In the genomic region with DNA sequence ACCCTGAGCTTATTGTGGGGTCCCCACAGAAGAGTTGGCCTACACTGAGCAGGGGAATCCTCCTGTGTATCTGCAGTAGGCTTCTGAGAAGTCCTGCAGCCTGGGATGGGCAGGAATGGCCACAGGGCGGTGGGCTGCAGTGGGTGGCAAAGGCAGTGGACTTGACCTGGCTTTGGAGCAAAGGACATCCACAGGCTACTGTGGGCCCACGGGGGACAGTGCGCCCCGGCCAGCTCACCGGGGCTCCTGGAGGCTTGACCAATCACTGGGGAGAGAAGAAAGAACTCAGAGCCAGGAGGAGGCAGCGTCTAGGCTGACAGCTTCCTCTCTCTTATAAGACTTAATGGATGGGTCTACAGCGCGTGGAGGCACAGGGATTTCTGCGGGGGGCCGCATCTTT, we compare ENCODE assay signal across 17 cellular contexts.
DNase-seq lines count a peak whose midpoint lies in the region; ATAC-seq and TF ChIP-seq lines count a peak whose summit lies in the region.
"Had no signal": no experiment of that assay in that cellular context is flagged by ENCODE, and none has a peak within 500 bp of the region (broad histone marks: within the 10 kb centered on the region; RNA-seq: fewer than 3 reads in every experiment).

No MANE protein-coding gene starts in this region.

- no peaks in the 10 kb centered on the region for H3K36me3 ChIP-seq in spleen
- H3K36me3 ChIP-seq: BLaER1 treated with 17β-estradiol and CSF1 and Interleukin-3, amounts not matched to agents 10 nM and 100 nM had no signal

- no peak for TF ChIP-seq POLR2A in spleen (IDR thresholded peaks at IDR 0.05)

- no peak overlapping the region for H3K4me3 ChIP-seq in spleen
- H3K4me3 ChIP-seq: A549; BLaER1 treated with 17β-estradiol and CSF1 and Interleukin-3, amounts not matched to agents 10 nM and 100 nM had no signal

- H3K4me1 Mint-ChIP-seq in activated naive CD8-positive, alpha-beta T cell treated with anti-CD3 and anti-CD28 coated beads, Interleukin-2, amount 50 U/mL, for 24 hours: no peaks in the 10 kb centered on the region
- H3K4me1 Mint-ChIP-seq in activated naive CD8-positive, alpha-beta T cell treated with anti-CD3 and anti-CD28 coated beads for 36 hours: no peaks in the 10 kb centered on the region
- H3K4me1 Mint-ChIP-seq in natural killer cell treated with Interleukin-12 subunit alpha and Interleukin-12 subunit beta and Interleukin-15 and Interleukin-18, amount 100 ng/mL, for 72 hours (ENCODE audit: low read depth in 2 of 2): no peaks in the 10 kb centered on the region
- H3K4me1 Mint-ChIP-seq in natural killer cell: no peaks in the 10 kb centered on the region
- H3K4me1 Mint-ChIP-seq: B cell had no signal

- no peak overlapping the region for H3K27ac Mint-ChIP-seq in activated naive CD8-positive, alpha-beta T cell treated with anti-CD3 and anti-CD28 coated beads, Interleukin-2, amount 50 U/mL, for 24 hours
- no peak overlapping the region for H3K27ac Mint-ChIP-seq in activated naive CD8-positive, alpha-beta T cell treated with anti-CD3 and anti-CD28 coated beads for 36 hours
- H3K27ac Mint-ChIP-seq in natural killer cell treated with Interleukin-12 subunit alpha and Interleukin-12 subunit beta and Interleukin-15 and Interleukin-18, amount 100 ng/mL, for 72 hours: no peak overlapping the region
- no peak overlapping the region for H3K27ac Mint-ChIP-seq in natural killer cell
- H3K27ac Mint-ChIP-seq: B cell; CD4-positive, alpha-beta T cell; CD8-positive, alpha-beta T cell had no signal

- H3K27me3 ChIP-seq in spleen (replicated peaks in 1 of 7): peaks cover 0 to 7% (median 0%) of the 10 kb centered on the region in 7 donors

- ATAC-seq in activated naive CD8-positive, alpha-beta T cell treated with anti-CD3 and anti-CD28 coated beads, Interleukin-2, amount 50 U/mL, for 24 hours: peak; percentile 25
- peak; percentile 13 to 14 for ATAC-seq in natural killer cell treated with Interleukin-12 subunit alpha and Interleukin-12 subunit beta and Interleukin-15 and Interleukin-18, amount 100 ng/mL, for 72 hours
- no peak for ATAC-seq in natural killer cell
- ATAC-seq: A549; CD8-positive, alpha-beta T cell had no signal

- H3K4me1 ChIP-seq in spleen: no peaks in the 10 kb centered on the region
- H3K4me1 ChIP-seq: A549; BLaER1 treated with 17β-estradiol and CSF1 and Interleukin-3, amounts not matched to agents 10 nM and 100 nM; Caco-2 had no signal

- no peaks in the 10 kb centered on the region for H3K9me3 Mint-ChIP-seq in activated naive CD8-positive, alpha-beta T cell treated with anti-CD3 and anti-CD28 coated beads, Interleukin-2, amount 50 U/mL, for 24 hours
- no peaks in the 10 kb centered on the region for H3K9me3 Mint-ChIP-seq in activated naive CD8-positive, alpha-beta T cell treated with anti-CD3 and anti-CD28 coated beads for 36 hours
- no peaks in the 10 kb centered on the region for H3K9me3 Mint-ChIP-seq in natural killer cell treated with Interleukin-12 subunit alpha and Interleukin-12 subunit beta and Interleukin-15 and Interleukin-18, amount 100 ng/mL, for 72 hours
- H3K9me3 Mint-ChIP-seq in natural killer cell: no peaks in the 10 kb centered on the region
- H3K9me3 Mint-ChIP-seq: CD4-positive, alpha-beta T cell; CD8-positive, alpha-beta T cell had no signal

- TF ChIP-seq CTCF in natural killer cell (IDR thresholded peaks at IDR 0.05) (no peak), spleen (IDR thresholded peaks at IDR 0.05 in 8 of 11, conservative IDR thresholded peaks at IDR 0.05 in 3 of 11) (no peak)

- intact Hi-C loops in natural killer cell (cut with micrococcal nuclease): no loop called here
- intact Hi-C loops in spleen (cut with DNase I; ENCODE audit: low total_unique reads): no loop called here

- H3K36me3 Mint-ChIP-seq in activated naive CD8-positive, alpha-beta T cell treated with anti-CD3 and anti-CD28 coated beads, Interleukin-2, amount 50 U/mL, for 24 hours (ENCODE audit: low read depth): no peaks in the 10 kb centered on the region
- H3K36me3 Mint-ChIP-seq in activated naive CD8-positive, alpha-beta T cell treated with anti-CD3 and anti-CD28 coated beads for 36 hours: no peaks in the 10 kb centered on the region
- no peaks in the 10 kb centered on the region for H3K36me3 Mint-ChIP-seq in natural killer cell treated with Interleukin-12 subunit alpha and Interleukin-12 subunit beta and Interleukin-15 and Interleukin-18, amount 100 ng/mL, for 72 hours
- H3K36me3 Mint-ChIP-seq in natural killer cell: no peaks in the 10 kb centered on the region
- H3K36me3 Mint-ChIP-seq: CD8-positive, alpha-beta T cell had no signal

- H3K4me3 Mint-ChIP-seq in activated naive CD8-positive, alpha-beta T cell treated with anti-CD3 and anti-CD28 coated beads, Interleukin-2, amount 50 U/mL, for 24 hours: no peak overlapping the region
- H3K4me3 Mint-ChIP-seq in activated naive CD8-positive, alpha-beta T cell treated with anti-CD3 and anti-CD28 coated beads for 36 hours: no peak overlapping the region
- no peak overlapping the region for H3K4me3 Mint-ChIP-seq in natural killer cell treated with Interleukin-12 subunit alpha and Interleukin-12 subunit beta and Interleukin-15 and Interleukin-18, amount 100 ng/mL, for 72 hours
- no peak overlapping the region for H3K4me3 Mint-ChIP-seq in natural killer cell
- H3K4me3 Mint-ChIP-seq: B cell; CD4-positive, alpha-beta T cell; CD8-positive, alpha-beta T cell had no signal

- H3K27me3 Mint-ChIP-seq in activated naive CD8-positive, alpha-beta T cell treated with anti-CD3 and anti-CD28 coated beads, Interleukin-2, amount 50 U/mL, for 24 hours: no peaks in the 10 kb centered on the region
- H3K27me3 Mint-ChIP-seq in activated naive CD8-positive, alpha-beta T cell treated with anti-CD3 and anti-CD28 coated beads for 36 hours: no peaks in the 10 kb centered on the region
- H3K27me3 Mint-ChIP-seq in natural killer cell treated with Interleukin-12 subunit alpha and Interleukin-12 subunit beta and Interleukin-15 and Interleukin-18, amount 100 ng/mL, for 72 hours: no peaks in the 10 kb centered on the region
- no peaks in the 10 kb centered on the region for H3K27me3 Mint-ChIP-seq in natural killer cell (ENCODE audit: low read depth in 2 of 2)
- H3K27me3 Mint-ChIP-seq: B cell; CD4-positive, alpha-beta T cell had no signal

- WGBS in spleen, 5 donors: 83 to 92% (median 88%) methylated on average over 10 of the region's 10 CpGs

- no peaks in the 10 kb centered on the region for H3K9me3 ChIP-seq in spleen
- H3K9me3 ChIP-seq: A549, Caco-2 had no signal

- DNase-seq in activated naive CD8-positive, alpha-beta T cell treated with anti-CD3 and anti-CD28 coated beads, Interleukin-2, amount 50 U/mL, for 24 hours: no peak
- no peak for DNase-seq in activated naive CD8-positive, alpha-beta T cell treated with anti-CD3 and anti-CD28 coated beads for 36 hours
- DNase-seq in natural killer cell treated with Interleukin-12 subunit alpha and Interleukin-12 subunit beta and Interleukin-15 and Interleukin-18, amount 100 ng/mL, for 72 hours (ENCODE audit: low spot score): no peak
- no peak for DNase-seq in natural killer cell
- DNase-seq in spleen: peak; percentile 39
- DNase-seq: AML-193; Caco-2; Calu3; CD4-positive, alpha-beta T cell; CD8-positive, alpha-beta T cell; DMS79 treated with DMSO at 0.1 percent for 48 hours; GF-D8 had no signal

- no peak overlapping the region for H3K27ac ChIP-seq in spleen
- H3K27ac ChIP-seq: 22Rv1; A549; BLaER1 treated with 17β-estradiol and CSF1 and Interleukin-3, amounts not matched to agents 10 nM and 100 nM; C4-2B had no signal

Comparison
In these comparisons a context has a peak if more than half of its experiments do, and no peak if none do; other contexts are left out.
1. ATAC-seq: peak in activated naive CD8-positive, alpha-beta T cell treated with anti-CD3 and anti-CD28 coated beads, Interleukin-2, amount 50 U/mL, for 24 hours (single experiment) and natural killer cell treated with Interleukin-12 subunit alpha and Interleukin-12 subunit beta and Interleukin-15 and Interleukin-18, amount 100 ng/mL, for 72 hours (2 of 2); none in natural killer cell (0 of 3).